19 cellular contexts compared by ENCODE assay signal in genomic region chr3:27859821-27860220, GRCh38.
"Had no signal": no experiment of that assay in that cellular context is flagged by ENCODE, and none has a peak within 500 bp of the region (broad histone marks: within the 10 kb centered on the region; RNA-seq: fewer than 3 reads in every experiment).

No MANE protein-coding gene starts in this region.

- H3K27ac Mint-ChIP-seq: activated CD4-positive, alpha-beta memory T cell treated with anti-CD3 and anti-CD28 coated beads for 36 hours; stimulated activated naive CD8-positive, alpha-beta T cell treated with anti-CD3 and anti-CD28 coated beads, Interleukin-15, amount 100 ng/mL, for 72 hours had no signal

- H3K36me3 ChIP-seq: adrenal gland, colonic mucosa, heart right ventricle, thoracic aorta had no signal

- DNase-seq: activated CD4-positive, alpha-beta memory T cell treated with anti-CD3 and anti-CD28 coated beads for 36 hours; activated naive CD4-positive, alpha-beta T cell; activated T-cell treated with anti-CD3 and anti-CD28 coated beads, Interleukin-2, amount 50 U/mL, for 48 hours; adrenal gland; caudate nucleus; colonic mucosa; effector CD4-positive, alpha-beta T cell; foreskin melanocyte; heart right ventricle; islet precursor cell; mesendoderm; stimulated activated CD4-positive, alpha-beta T cell treated with anti-CD3 and anti-CD28 coated beads, Interleukin-4, amount 100 ng/mL, for 1 hour; stimulated activated CD8-positive, alpha-beta memory T cell treated with anti-CD3 and anti-CD28 coated beads, Interleukin-4, amount 100 ng/mL, for 48 hours; stimulated activated naive CD8-positive, alpha-beta T cell treated with anti-CD3 and anti-CD28 coated beads, Interleukin-15, amount 100 ng/mL, for 72 hours; T1000 had no signal

- H3K4me1 ChIP-seq: adrenal gland, colonic mucosa, heart right ventricle, parathyroid adenoma had no signal

- H3K4me3 ChIP-seq: adrenal gland, colonic mucosa, heart right ventricle, thoracic aorta had no signal

- H3K27me3 Mint-ChIP-seq: activated CD4-positive, alpha-beta memory T cell treated with anti-CD3 and anti-CD28 coated beads for 36 hours; stimulated activated naive CD8-positive, alpha-beta T cell treated with anti-CD3 and anti-CD28 coated beads, Interleukin-15, amount 100 ng/mL, for 72 hours had no signal

- H3K27ac ChIP-seq: adrenal gland, colonic mucosa, heart right ventricle, parathyroid adenoma, thoracic aorta, VCaP had no signal

- H3K36me3 Mint-ChIP-seq: activated CD4-positive, alpha-beta memory T cell treated with anti-CD3 and anti-CD28 coated beads for 36 hours had no signal

- H3K9me3 Mint-ChIP-seq: activated CD4-positive, alpha-beta memory T cell treated with anti-CD3 and anti-CD28 coated beads for 36 hours had no signal

- H3K9me3 ChIP-seq: colonic mucosa had no signal

- H3K4me3 Mint-ChIP-seq: activated CD4-positive, alpha-beta memory T cell treated with anti-CD3 and anti-CD28 coated beads for 36 hours; stimulated activated naive CD8-positive, alpha-beta T cell treated with anti-CD3 and anti-CD28 coated beads, Interleukin-15, amount 100 ng/mL, for 72 hours had no signal

- ATAC-seq: heart right ventricle; left lobe of liver; stimulated activated naive CD8-positive, alpha-beta T cell treated with anti-CD3 and anti-CD28 coated beads, Interleukin-15, amount 100 ng/mL, for 72 hours had no signal

- H3K27me3 ChIP-seq: adrenal gland, colonic mucosa, heart right ventricle had no signal
